Comparison of ENCODE assay signal across 8 cellular contexts in the genomic region with DNA sequence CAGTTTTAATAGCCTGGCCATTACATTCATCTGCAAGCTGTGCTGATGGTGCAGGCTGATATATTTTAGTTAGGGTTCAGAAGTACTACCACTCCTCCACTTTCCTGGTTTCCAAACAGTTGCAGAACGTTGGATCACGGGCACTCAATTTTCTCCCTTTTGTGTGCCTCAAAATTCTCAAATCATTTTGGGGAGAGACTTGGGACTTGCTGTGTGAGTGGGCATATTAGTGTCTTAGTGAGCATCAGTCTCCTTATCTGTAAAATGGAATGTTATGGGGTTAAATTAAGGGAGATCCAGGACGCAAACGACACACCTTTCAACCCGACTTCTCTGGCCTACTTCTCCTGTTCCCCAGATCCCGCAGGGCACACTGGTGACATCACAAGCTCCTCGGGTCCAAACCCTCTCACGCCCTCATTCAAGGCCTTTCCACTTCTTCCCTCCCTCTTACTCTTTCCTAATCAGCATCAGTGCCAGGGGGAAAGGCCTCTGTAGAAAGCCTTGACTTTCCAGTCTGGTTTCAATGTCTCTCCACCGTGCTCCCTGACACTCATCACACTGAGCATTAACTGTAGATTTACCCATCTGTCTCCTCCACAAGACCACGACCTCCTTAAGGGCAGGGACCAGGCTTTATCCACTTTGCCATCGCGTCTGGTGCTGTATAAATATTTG. TPM values are rescaled to one million over a fixed set of nuclear protein-coding genes. Genes with fewer than 3 reads are reported as not detected.
A peak's percentile ranks its signal among the peaks of the same experiment; 100 is the strongest.
DNase-seq lines count a peak whose midpoint lies in the region; ATAC-seq and TF ChIP-seq lines count a peak whose summit lies in the region.

No MANE protein-coding gene starts in this region.

- no peaks in the 10 kb centered on the region for H3K36me3 ChIP-seq in KMS-11 (ENCODE audit: insufficient read depth)
- H3K36me3 ChIP-seq in fibroblast of lung (ENCODE audit: control insufficient read depth, insufficient read depth, low read length) = no peaks in the 10 kb centered on the region

- H3K4me1 ChIP-seq in KMS-11 (ENCODE audit: low read depth, poor library complexity, severe bottlenecking) (peaks cover 20% of the 10 kb centered on the region), fibroblast of lung (ENCODE audit: control insufficient read depth, extremely low read depth, insufficient read depth, low read length) (peaks cover 4% of the 10 kb centered on the region)

- H3K9me3 ChIP-seq in fibroblast of lung (ENCODE audit: control insufficient read depth, insufficient read depth, low read depth, low read length) = no peaks in the 10 kb centered on the region

- ATAC-seq in activated B cell treated with CpG ODN at 0.5 μM for 24 hours (ENCODE audit: low read depth) (no peak), GM21360 (IDR thresholded peaks at IDR 0.05; ENCODE audit: unreplicated experiment) (no peak), GM18909 (IDR thresholded peaks at IDR 0.05; ENCODE audit: poor library complexity, unreplicated experiment) (no peak), GM19452 (IDR thresholded peaks at IDR 0.05; ENCODE audit: unreplicated experiment) (no peak)

- H3K9me3 Mint-ChIP-seq in activated B cell treated with CpG ODN at 0.5 μM for 24 hours = no peaks in the 10 kb centered on the region
- peaks cover 2% of the 10 kb centered on the region for H3K9me3 Mint-ChIP-seq in nephron

- H3K4me3 Mint-ChIP-seq in activated B cell treated with CpG ODN at 0.5 μM for 24 hours (peak overlapping the region; percentile 85), nephron (peak overlapping the region; percentile 88 to 91 (median 88))

- no peaks in the 10 kb centered on the region for H3K27me3 ChIP-seq in KMS-11 (ENCODE audit: insufficient read depth, low read depth)
- no peaks in the 10 kb centered on the region for H3K27me3 ChIP-seq in fibroblast of lung (ENCODE audit: control insufficient read depth, insufficient read depth, low read length)

- H3K9ac ChIP-seq in KMS-11 = peak overlapping the region; percentile 95; the same call in 1 of the 2 replicates
- H3K9ac ChIP-seq in fibroblast of lung (ENCODE audit: insufficient read depth, low read length) = peak overlapping the region; percentile 95

- H3K79me2 ChIP-seq in KMS-11 (ENCODE audit: insufficient read depth, low read depth) (peaks cover 32% of the 10 kb centered on the region), fibroblast of lung (ENCODE audit: control insufficient read depth, insufficient read depth, low read length) (peaks cover 32% of the 10 kb centered on the region)

- H3K4me2 ChIP-seq in KMS-11 (peak overlapping the region; percentile 34), fibroblast of lung (ENCODE audit: extremely low read depth, insufficient read depth, low read length) (peak overlapping the region; percentile 97)

- CTCF ChIA-PET in activated B cell treated with CpG ODN at 0.5 μM for 24 hours (lab: Charles Lee) = no interaction called here

- intact Hi-C loops in activated B cell treated with CpG ODN at 0.5 μM for 24 hours (cut with micrococcal nuclease) = loop anchor here (1.0 to 5.0 kb wide), 5 partner anchors 7 to 149 kb away; no protein-coding TSS in a partner anchor

- H3K27ac ChIP-seq in KMS-11 = peak overlapping the region; percentile 80; the same call in 1 of the 2 replicates
- H3K27ac ChIP-seq in fibroblast of lung (ENCODE audit: insufficient read depth, low read length) = peak overlapping the region; percentile 91

- H3K36me3 Mint-ChIP-seq in activated B cell treated with CpG ODN at 0.5 μM for 24 hours (ENCODE audit: low read depth) (peaks cover 35% of the 10 kb centered on the region), nephron (ENCODE audit: low read depth) (peaks cover 37% of the 10 kb centered on the region)

- peak overlapping the region; percentile 90 for H3K27ac Mint-ChIP-seq in activated B cell treated with CpG ODN at 0.5 μM for 24 hours
- peak overlapping the region; percentile 99 to 100 (median 99) for H3K27ac Mint-ChIP-seq in nephron

- peak; percentile 61 for DNase-seq in DMS79 treated with DMSO at 0.1 percent for 48 hours (lab: John Stamatoyannopoulos, UW)
- DNase-seq in activated B cell treated with CpG ODN at 0.5 μM for 24 hours = no peak
- DNase-seq in fibroblast of lung (ENCODE audit: low read depth in 2 of 2) = peak; percentile 77 to 89

- no peak overlapping the region for H3K4me3 ChIP-seq in KMS-11 (IDR thresholded peaks at IDR 0.05; ENCODE audit: insufficient read depth, low read depth, low read length)
- peak overlapping the region; percentile 42 to 94 (median 64) for H3K4me3 ChIP-seq in fibroblast of lung (replicated peaks in 1 of 4; ENCODE audit: control extremely low read depth in 1 of 4, insufficient read depth in 1 of 4, low read depth in 3 of 4, low read length in 4 of 4)

- H3K4me1 Mint-ChIP-seq in activated B cell treated with CpG ODN at 0.5 μM for 24 hours (peaks cover 36% of the 10 kb centered on the region), nephron (peaks cover 39% of the 10 kb centered on the region)

- H3K27me3 Mint-ChIP-seq in activated B cell treated with CpG ODN at 0.5 μM for 24 hours = no peaks in the 10 kb centered on the region
- H3K27me3 Mint-ChIP-seq in nephron (ENCODE audit: low read depth) = no peaks in the 10 kb centered on the region

- peak overlapping the region; percentile 73 for H2AFZ ChIP-seq in KMS-11 (ENCODE audit: low read depth)
- peak overlapping the region; percentile 24 for H2AFZ ChIP-seq in fibroblast of lung (ENCODE audit: low read length)

- no peaks in the 10 kb centered on the region; the same call in 1 of the 2 replicates for H4K20me1 ChIP-seq in KMS-11 (ENCODE audit: insufficient read depth)
- no peaks in the 10 kb centered on the region for H4K20me1 ChIP-seq in fibroblast of lung (ENCODE audit: control insufficient read depth, extremely low read depth, insufficient read depth, low read length)

- TF ChIP-seq CTCF in KMS-11 (conservative IDR thresholded peaks at IDR 0.05; ENCODE audit: low read depth, low read length) (no peak), activated B cell treated with CpG ODN at 0.5 μM for 24 hours (IDR thresholded peaks at IDR 0.05) (no peak), fibroblast of lung (conservative IDR thresholded peaks at IDR 0.05 in 1 of 2, IDR thresholded peaks at IDR 0.05 in 1 of 2; ENCODE audit: low read depth in 1 of 2, low read length in 2 of 2) (no peak), nephron (IDR thresholded peaks at IDR 0.05; ENCODE audit: unreplicated experiment in 3 of 3) (no peak)

- POLR2A ChIA-PET in activated B cell treated with CpG ODN at 0.5 μM for 24 hours (lab: Charles Lee) = interaction anchor here (0.9 to 2.1 kb wide), 5 partner anchors 80 to 492 kb away, joined by 3 to 11 read pairs (median 5); a partner anchor contains a TSS

RNA-seq across cellular contexts. Expression of a gene that starts 1.2 kb away (rescaled TPM):
- 17.3 and 17.7 TPM in 2 replicates for total RNA-seq in activated B cell treated with CpG ODN at 0.5 μM for 24 hours
- total RNA-seq in fibroblast of lung = 3.3 and 8.6 TPM in 2 replicates
- polyA plus RNA-seq in fibroblast of lung = 19.4 and 25.9 TPM in 2 replicates
- 12.0 and 14.7 TPM in 2 replicates for polyA plus RNA-seq in fibroblast of lung (2012)
- 0.85 and 2.0 TPM in 2 replicates for polyA minus RNA-seq in fibroblast of lung (ENCODE audit: low replicate concordance)

RNA-seq across cellular contexts. Expression of a gene that starts 1.4 kb away (rescaled TPM):
- 61.1 and 69.8 TPM in 2 replicates for total RNA-seq in activated B cell treated with CpG ODN at 0.5 μM for 24 hours
- total RNA-seq in fibroblast of lung = 224 and 253 TPM in 2 replicates
- polyA plus RNA-seq in fibroblast of lung = 93.2 and 121 TPM in 2 replicates
- polyA plus RNA-seq in fibroblast of lung (2012) = 67.1 and 109 TPM in 2 replicates
- polyA minus RNA-seq in fibroblast of lung (ENCODE audit: low replicate concordance) = 36.3 and 59.6 TPM in 2 replicates
